ENCODE assay signal across 1 cellular context in genomic region chr18:3012920-3013810, GRCh38.
TF ChIP-seq lines count a peak whose summit lies in the region.

A gene with protein sequence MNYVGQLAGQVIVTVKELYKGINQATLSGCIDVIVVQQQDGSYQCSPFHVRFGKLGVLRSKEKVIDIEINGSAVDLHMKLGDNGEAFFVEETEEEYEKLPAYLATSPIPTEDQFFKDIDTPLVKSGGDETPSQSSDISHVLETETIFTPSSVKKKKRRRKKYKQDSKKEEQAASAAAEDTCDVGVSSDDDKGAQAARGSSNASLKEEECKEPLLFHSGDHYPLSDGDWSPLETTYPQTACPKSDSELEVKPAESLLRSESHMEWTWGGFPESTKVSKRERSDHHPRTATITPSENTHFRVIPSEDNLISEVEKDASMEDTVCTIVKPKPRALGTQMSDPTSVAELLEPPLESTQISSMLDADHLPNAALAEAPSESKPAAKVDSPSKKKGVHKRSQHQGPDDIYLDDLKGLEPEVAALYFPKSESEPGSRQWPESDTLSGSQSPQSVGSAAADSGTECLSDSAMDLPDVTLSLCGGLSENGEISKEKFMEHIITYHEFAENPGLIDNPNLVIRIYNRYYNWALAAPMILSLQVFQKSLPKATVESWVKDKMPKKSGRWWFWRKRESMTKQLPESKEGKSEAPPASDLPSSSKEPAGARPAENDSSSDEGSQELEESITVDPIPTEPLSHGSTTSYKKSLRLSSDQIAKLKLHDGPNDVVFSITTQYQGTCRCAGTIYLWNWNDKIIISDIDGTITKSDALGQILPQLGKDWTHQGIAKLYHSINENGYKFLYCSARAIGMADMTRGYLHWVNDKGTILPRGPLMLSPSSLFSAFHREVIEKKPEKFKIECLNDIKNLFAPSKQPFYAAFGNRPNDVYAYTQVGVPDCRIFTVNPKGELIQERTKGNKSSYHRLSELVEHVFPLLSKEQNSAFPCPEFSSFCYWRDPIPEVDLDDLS (minus strand): TSS chr18:3013144. CDS start chr18:2960840, 52,304 bp downstream.

TF ChIP-seq in HepG2, 621 proteins besides CTCF, POLR2A, EP300 and RAD21 (continued from another document and continues in another):
- no peak for TF ChIP-seq CEBPZ (IDR thresholded peaks at IDR 0.05; ENCODE audit: low read length)
- TF ChIP-seq ZBTB14 (CRISPR knock-in tag; IDR thresholded peaks at IDR 0.05) = peak; percentile 83
- TF ChIP-seq FOXK1 (CRISPR knock-in tag; IDR thresholded peaks at IDR 0.05; ENCODE audit: borderline replicate concordance, low read depth) = no peak
- TF ChIP-seq YEATS4 (CRISPR knock-in tag; IDR thresholded peaks at IDR 0.05; ENCODE audit: borderline replicate concordance) = peak; percentile 56; the same call in 1 of the 2 replicates
- TF ChIP-seq KMT2A (CRISPR knock-in tag; IDR thresholded peaks at IDR 0.05) = no peak; the same call in 1 of the 2 replicates
- peak; percentile 83; the same call in 2 of the 3 replicates for TF ChIP-seq MXI1 (IDR thresholded peaks at IDR 0.05; ENCODE audit: borderline replicate concordance, low read depth, low read length)
- TF ChIP-seq ZMYM4 (CRISPR knock-in tag; IDR thresholded peaks at IDR 0.05) = peak; percentile 2; the same call in 1 of the 2 replicates
- TF ChIP-seq, protein P1, sequence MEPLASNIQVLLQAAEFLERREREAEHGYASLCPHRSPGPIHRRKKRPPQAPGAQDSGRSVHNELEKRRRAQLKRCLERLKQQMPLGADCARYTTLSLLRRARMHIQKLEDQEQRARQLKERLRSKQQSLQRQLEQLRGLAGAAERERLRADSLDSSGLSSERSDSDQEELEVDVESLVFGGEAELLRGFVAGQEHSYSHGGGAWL (CRISPR knock-in tag; IDR thresholded peaks at IDR 0.05) = peak; percentile 52; the same call in 1 of the 2 replicates
- TF ChIP-seq ZBTB43 (CRISPR knock-in tag; conservative IDR thresholded peaks at IDR 0.05) = 0 out of 2 replicates have a peak, but pooled peaks have one; percentile 1
- 0 out of 2 replicates have a peak, but pooled peaks have one; percentile 8 for TF ChIP-seq RFXAP (CRISPR knock-in tag; IDR thresholded peaks at IDR 0.05; ENCODE audit: borderline replicate concordance)
- 0 out of 2 replicates have a peak, but pooled peaks have one; percentile 14 for TF ChIP-seq GABPB1 (CRISPR knock-in tag; IDR thresholded peaks at IDR 0.05)
- TF ChIP-seq, protein P2, sequence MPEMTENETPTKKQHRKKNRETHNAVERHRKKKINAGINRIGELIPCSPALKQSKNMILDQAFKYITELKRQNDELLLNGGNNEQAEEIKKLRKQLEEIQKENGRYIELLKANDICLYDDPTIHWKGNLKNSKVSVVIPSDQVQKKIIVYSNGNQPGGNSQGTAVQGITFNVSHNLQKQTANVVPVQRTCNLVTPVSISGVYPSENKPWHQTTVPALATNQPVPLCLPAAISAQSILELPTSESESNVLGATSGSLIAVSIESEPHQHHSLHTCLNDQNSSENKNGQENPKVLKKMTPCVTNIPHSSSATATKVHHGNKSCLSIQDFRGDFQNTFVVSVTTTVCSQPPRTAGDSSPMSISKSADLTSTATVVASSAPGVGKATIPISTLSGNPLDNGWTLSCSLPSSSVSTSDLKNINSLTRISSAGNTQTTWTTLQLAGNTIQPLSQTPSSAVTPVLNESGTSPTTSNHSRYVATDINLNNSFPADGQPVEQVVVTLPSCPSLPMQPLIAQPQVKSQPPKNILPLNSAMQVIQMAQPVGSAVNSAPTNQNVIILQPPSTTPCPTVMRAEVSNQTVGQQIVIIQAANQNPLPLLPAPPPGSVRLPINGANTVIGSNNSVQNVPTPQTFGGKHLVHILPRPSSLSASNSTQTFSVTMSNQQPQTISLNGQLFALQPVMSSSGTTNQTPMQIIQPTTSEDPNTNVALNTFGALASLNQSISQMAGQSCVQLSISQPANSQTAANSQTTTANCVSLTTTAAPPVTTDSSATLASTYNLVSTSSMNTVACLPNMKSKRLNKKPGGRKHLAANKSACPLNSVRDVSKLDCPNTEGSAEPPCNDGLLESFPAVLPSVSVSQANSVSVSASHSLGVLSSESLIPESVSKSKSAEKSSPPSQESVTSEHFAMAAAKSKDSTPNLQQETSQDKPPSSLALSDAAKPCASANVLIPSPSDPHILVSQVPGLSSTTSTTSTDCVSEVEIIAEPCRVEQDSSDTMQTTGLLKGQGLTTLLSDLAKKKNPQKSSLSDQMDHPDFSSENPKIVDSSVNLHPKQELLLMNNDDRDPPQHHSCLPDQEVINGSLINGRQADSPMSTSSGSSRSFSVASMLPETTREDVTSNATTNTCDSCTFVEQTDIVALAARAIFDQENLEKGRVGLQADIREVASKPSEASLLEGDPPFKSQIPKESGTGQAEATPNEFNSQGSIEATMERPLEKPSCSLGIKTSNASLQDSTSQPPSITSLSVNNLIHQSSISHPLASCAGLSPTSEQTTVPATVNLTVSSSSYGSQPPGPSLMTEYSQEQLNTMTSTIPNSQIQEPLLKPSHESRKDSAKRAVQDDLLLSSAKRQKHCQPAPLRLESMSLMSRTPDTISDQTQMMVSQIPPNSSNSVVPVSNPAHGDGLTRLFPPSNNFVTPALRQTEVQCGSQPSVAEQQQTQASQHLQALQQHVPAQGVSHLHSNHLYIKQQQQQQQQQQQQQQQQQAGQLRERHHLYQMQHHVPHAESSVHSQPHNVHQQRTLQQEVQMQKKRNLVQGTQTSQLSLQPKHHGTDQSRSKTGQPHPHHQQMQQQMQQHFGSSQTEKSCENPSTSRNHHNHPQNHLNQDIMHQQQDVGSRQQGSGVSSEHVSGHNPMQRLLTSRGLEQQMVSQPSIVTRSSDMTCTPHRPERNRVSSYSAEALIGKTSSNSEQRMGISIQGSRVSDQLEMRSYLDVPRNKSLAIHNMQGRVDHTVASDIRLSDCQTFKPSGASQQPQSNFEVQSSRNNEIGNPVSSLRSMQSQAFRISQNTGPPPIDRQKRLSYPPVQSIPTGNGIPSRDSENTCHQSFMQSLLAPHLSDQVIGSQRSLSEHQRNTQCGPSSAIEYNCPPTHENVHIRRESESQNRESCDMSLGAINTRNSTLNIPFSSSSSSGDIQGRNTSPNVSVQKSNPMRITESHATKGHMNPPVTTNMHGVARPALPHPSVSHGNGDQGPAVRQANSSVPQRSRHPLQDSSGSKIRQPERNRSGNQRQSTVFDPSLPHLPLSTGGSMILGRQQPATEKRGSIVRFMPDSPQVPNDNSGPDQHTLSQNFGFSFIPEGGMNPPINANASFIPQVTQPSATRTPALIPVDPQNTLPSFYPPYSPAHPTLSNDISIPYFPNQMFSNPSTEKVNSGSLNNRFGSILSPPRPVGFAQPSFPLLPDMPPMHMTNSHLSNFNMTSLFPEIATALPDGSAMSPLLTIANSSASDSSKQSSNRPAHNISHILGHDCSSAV (CRISPR knock-in tag; IDR thresholded peaks at IDR 0.05; ENCODE audit: borderline replicate concordance) = no peak
- TF ChIP-seq, protein P3, sequence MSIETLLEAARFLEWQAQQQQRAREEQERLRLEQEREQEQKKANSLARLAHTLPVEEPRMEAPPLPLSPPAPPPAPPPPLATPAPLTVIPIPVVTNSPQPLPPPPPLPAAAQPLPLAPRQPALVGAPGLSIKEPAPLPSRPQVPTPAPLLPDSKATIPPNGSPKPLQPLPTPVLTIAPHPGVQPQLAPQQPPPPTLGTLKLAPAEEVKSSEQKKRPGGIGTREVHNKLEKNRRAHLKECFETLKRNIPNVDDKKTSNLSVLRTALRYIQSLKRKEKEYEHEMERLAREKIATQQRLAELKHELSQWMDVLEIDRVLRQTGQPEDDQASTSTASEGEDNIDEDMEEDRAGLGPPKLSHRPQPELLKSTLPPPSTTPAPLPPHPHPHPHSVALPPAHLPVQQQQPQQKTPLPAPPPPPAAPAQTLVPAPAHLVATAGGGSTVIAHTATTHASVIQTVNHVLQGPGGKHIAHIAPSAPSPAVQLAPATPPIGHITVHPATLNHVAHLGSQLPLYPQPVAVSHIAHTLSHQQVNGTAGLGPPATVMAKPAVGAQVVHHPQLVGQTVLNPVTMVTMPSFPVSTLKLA (IDR thresholded peaks at IDR 0.05) = peak; percentile 22; the same call in 1 of the 2 replicates
- TF ChIP-seq ZNF256 (CRISPR knock-in tag; conservative IDR thresholded peaks at IDR 0.05) = no peak
- TF ChIP-seq ZFP82 (CRISPR knock-in tag; IDR thresholded peaks at IDR 0.05; ENCODE audit: borderline replicate concordance) = 0 out of 2 replicates have a peak, but pooled peaks have one; percentile 63
- no peak for TF ChIP-seq CAMTA2 (CRISPR knock-in tag; IDR thresholded peaks at IDR 0.05; ENCODE audit: borderline replicate concordance)
- TF ChIP-seq, protein P4, sequence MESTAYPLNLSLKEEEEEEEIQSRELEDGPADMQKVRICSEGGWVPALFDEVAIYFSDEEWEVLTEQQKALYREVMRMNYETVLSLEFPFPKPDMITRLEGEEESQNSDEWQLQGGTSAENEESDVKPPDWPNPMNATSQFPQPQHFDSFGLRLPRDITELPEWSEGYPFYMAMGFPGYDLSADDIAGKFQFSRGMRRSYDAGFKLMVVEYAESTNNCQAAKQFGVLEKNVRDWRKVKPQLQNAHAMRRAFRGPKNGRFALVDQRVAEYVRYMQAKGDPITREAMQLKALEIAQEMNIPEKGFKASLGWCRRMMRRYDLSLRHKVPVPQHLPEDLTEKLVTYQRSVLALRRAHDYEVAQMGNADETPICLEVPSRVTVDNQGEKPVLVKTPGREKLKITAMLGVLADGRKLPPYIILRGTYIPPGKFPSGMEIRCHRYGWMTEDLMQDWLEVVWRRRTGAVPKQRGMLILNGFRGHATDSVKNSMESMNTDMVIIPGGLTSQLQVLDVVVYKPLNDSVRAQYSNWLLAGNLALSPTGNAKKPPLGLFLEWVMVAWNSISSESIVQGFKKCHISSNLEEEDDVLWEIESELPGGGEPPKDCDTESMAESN (CRISPR knock-in tag; conservative IDR thresholded peaks at IDR 0.05) = 0 out of 2 replicates have a peak, but pooled peaks have one; percentile 29
- TF ChIP-seq ZBED4 (CRISPR knock-in tag; IDR thresholded peaks at IDR 0.05; ENCODE audit: borderline replicate concordance) = 0 out of 2 replicates have a peak, but pooled peaks have one; percentile 0
- no peak for TF ChIP-seq EZH2 (conservative IDR thresholded peaks at IDR 0.05; ENCODE audit: low read depth, low read length)
- peak; percentile 32; the same call in 1 of the 2 replicates for TF ChIP-seq MAZ (IDR thresholded peaks at IDR 0.05; ENCODE audit: borderline replicate concordance, low read depth, low read length)
- no peak; the same call in none of the 2 replicates for TF ChIP-seq MAZ (CRISPR knock-in tag; IDR thresholded peaks at IDR 0.05; ENCODE audit: low read depth)
